In genomic region chr12:95215925-95216324, GRCh38 we compare ENCODE assay signal across 8 cellular contexts. TPM values are rescaled to one million over a fixed set of nuclear protein-coding genes. Genes with fewer than 3 reads are reported as not detected.
DNase-seq lines count a peak whose midpoint lies in the region; ATAC-seq and TF ChIP-seq lines count a peak whose summit lies in the region.

No MANE protein-coding gene starts in this region.

- DNase-seq in left ventricle myocardium inferior (no peak), Right ventricle myocardium superior (no peak), RWPE2 (ENCODE audit: low spot score) (no peak), esophagus squamous epithelium (lab: John Stamatoyannopoulos, UW) (no peak), psoas muscle (no peak), lower leg skin (ENCODE audit: low spot score in 2 of 2) (no peak), NCI-H446 treated with DMSO at 0.1 percent for 48 hours (lab: John Stamatoyannopoulos, UW) (no peak)

- intact Hi-C loops in left ventricle myocardium inferior (cut with micrococcal nuclease): loop anchor here (5.0 kb wide), 1 partner anchor 99 kb away; no protein-coding TSS in a partner anchor
- intact Hi-C loops in Right ventricle myocardium superior (cut with DNase I): loop anchor here (5.0 kb wide), 1 partner anchor 59 kb away; no protein-coding TSS in a partner anchor
- intact Hi-C loops in esophagus squamous epithelium (cut with DNase I): loop anchor here (5.0 kb wide), 1 partner anchor 99 kb away; no protein-coding TSS in a partner anchor
- intact Hi-C loops in psoas muscle (cut with DNase I): loop anchor here in 1 of 2 donors (5.0 kb wide), 2 partner anchors 99 to 144 kb away; partner anchors contain the start of gene NR2C1
- intact Hi-C loops in lower leg skin (cut with DNase I; ENCODE audit: low total_unique reads): loop anchor here (5.0 kb wide), 1 partner anchor 579 kb away; no protein-coding TSS in a partner anchor

- H3K9me3 ChIP-seq in left ventricle myocardium inferior (replicated peaks): no peaks in the 10 kb centered on the region
- no peaks in the 10 kb centered on the region for H3K9me3 ChIP-seq in RWPE2 (ENCODE audit: severe bottlenecking)
- no peaks in the 10 kb centered on the region for H3K9me3 ChIP-seq in esophagus squamous epithelium
- no peaks in the 10 kb centered on the region for H3K9me3 ChIP-seq in psoas muscle

- TF ChIP-seq POLR2A in esophagus squamous epithelium (IDR thresholded peaks at IDR 0.05) (peak in 1 of 4 donors; percentile 39), lower leg skin (IDR thresholded peaks at IDR 0.05) (no peak)

- ATAC-seq in Right ventricle myocardium superior (ENCODE audit: poor library complexity) (no peak), RWPE2 (ENCODE audit: low read depth) (no peak), psoas muscle (no peak), HG03354 (IDR thresholded peaks at IDR 0.05; ENCODE audit: poor library complexity, severe bottlenecking, unreplicated experiment) (no peak)

- H3K27ac ChIP-seq in left ventricle myocardium inferior (replicated peaks) (peak overlapping the region; percentile 97), RWPE2 (ENCODE audit: poor library complexity, severe bottlenecking) (peak overlapping the region; percentile 80), esophagus squamous epithelium (peak overlapping the region in 3 of 4 donors; percentile 87 to 97 (median 97)), psoas muscle (no peak overlapping the region)

- TF ChIP-seq CTCF in left ventricle myocardium inferior (IDR thresholded peaks at IDR 0.05; ENCODE audit: borderline replicate concordance) (no peak), RWPE2 (IDR thresholded peaks at IDR 0.05; ENCODE audit: poor library complexity, severe bottlenecking) (no peak), esophagus squamous epithelium (IDR thresholded peaks at IDR 0.05) (no peak), psoas muscle (IDR thresholded peaks at IDR 0.05) (no peak), lower leg skin (IDR thresholded peaks at IDR 0.05) (no peak)

- peaks cover 69% of the 10 kb centered on the region for H3K4me1 ChIP-seq in left ventricle myocardium inferior
- peaks cover 42% of the 10 kb centered on the region for H3K4me1 ChIP-seq in RWPE2 (ENCODE audit: insufficient read depth, poor library complexity, severe bottlenecking)
- H3K4me1 ChIP-seq in esophagus squamous epithelium: peaks cover 0 to 79% (median 25%) of the 10 kb centered on the region in 3 donors
- H3K4me1 ChIP-seq in psoas muscle: peaks cover 28% of the 10 kb centered on the region

- H3K4me3 ChIP-seq in left ventricle myocardium inferior (peak overlapping the region; percentile 88), RWPE2 (ENCODE audit: severe bottlenecking) (peak overlapping the region; percentile 76), esophagus squamous epithelium (peak overlapping the region; percentile 61 to 86 (median 76)), psoas muscle (peak overlapping the region; percentile 88), lower leg skin (ENCODE audit: low read depth, poor library complexity, severe bottlenecking) (no peak overlapping the region)

- H3K27me3 ChIP-seq in left ventricle myocardium inferior (ENCODE audit: low read depth) (no peaks in the 10 kb centered on the region), RWPE2 (ENCODE audit: insufficient read depth, poor library complexity, severe bottlenecking) (no peaks in the 10 kb centered on the region), esophagus squamous epithelium (no peaks in the 10 kb centered on the region), psoas muscle (ENCODE audit: insufficient read depth in 3 of 3, low read length in 2 of 3) (no peaks in the 10 kb centered on the region)

- H3K36me3 ChIP-seq in left ventricle myocardium inferior (peaks cover 5% of the 10 kb centered on the region), RWPE2 (ENCODE audit: low read depth) (peaks cover 29% of the 10 kb centered on the region), esophagus squamous epithelium (no peaks in the 10 kb centered on the region), psoas muscle (ENCODE audit: insufficient read depth in 1 of 2, low read depth in 1 of 2) (no peaks in the 10 kb centered on the region)

- 13 to 17% methylated on average over 2 of the region's 2 CpGs for WGBS in esophagus squamous epithelium, 2 donors
- 42 to 47% (median 47%) methylated on average over 2 of the region's 2 CpGs for WGBS in psoas muscle, 3 donors
- 26 to 35% methylated on average over 2 of the region's 2 CpGs for WGBS in lower leg skin, 2 donors

RNA-seq across cellular contexts. Expression of gene FGD6, which starts 1.3 kb away (rescaled TPM):
- total RNA-seq in left ventricle myocardium inferior (26.3 TPM), Right ventricle myocardium superior (22.7 TPM), esophagus squamous epithelium (10 to 100 TPM; 10.0 to 19.1 (median 13.2) TPM), psoas muscle (1 to 10 TPM; 2.5 to 7.1 (median 4.4) TPM), lower leg skin (10 to 100 TPM; 13.9 to 19.1 (median 14.7) TPM)
- 1 to 10 TPM in 2 of 3 donors, under 1 TPM in 1; 0.96 to 2.8 (median 1.6) TPM for polyA plus RNA-seq in psoas muscle

RNA-seq across cellular contexts. Expression of gene VEZT, which starts 1.7 kb away (rescaled TPM):
- total RNA-seq in left ventricle myocardium inferior (66.1 TPM), Right ventricle myocardium superior (55.5 TPM), esophagus squamous epithelium (10 to 100 TPM; 27.7 to 82.0 (median 45.3) TPM), psoas muscle (100 to 1,000 TPM in 2 of 4 donors, 10 to 100 TPM in 2; 74.4 to 121 (median 95.3) TPM), lower leg skin (10 to 100 TPM; 40.6 to 95.9 (median 46.4) TPM)
- 10 to 100 TPM; 31.6 to 83.2 (median 33.9) TPM for polyA plus RNA-seq in psoas muscle
